ENCODE assay signal across 8 cellular contexts in genomic region chr12:101414533-101415119, GRCh38. TPM values are rescaled to one million over a fixed set of nuclear protein-coding genes. Genes with fewer than 3 reads are reported as not detected.
DNase-seq lines count a peak whose midpoint lies in the region; ATAC-seq and TF ChIP-seq lines count a peak whose summit lies in the region.

No MANE protein-coding gene starts in this region.

- H3K4me3 Mint-ChIP-seq in activated CD4-positive, alpha-beta T cell treated with anti-CD3 and anti-CD28 coated beads, Interleukin-2, amount 10 ng/mL, durations not matched to agents 7 days and 5 days: no peak overlapping the region

- no peaks in the 10 kb centered on the region for H3K36me3 Mint-ChIP-seq in activated CD4-positive, alpha-beta T cell treated with anti-CD3 and anti-CD28 coated beads, Interleukin-2, amount 10 ng/mL, durations not matched to agents 7 days and 5 days (ENCODE audit: low read depth)

- 19 to 28% methylated on average over 2 of the region's 2 CpGs for WGBS in testis, 2 donors

- peak; percentile 40 for DNase-seq in activated CD4-positive, alpha-beta T cell treated with anti-CD3 and anti-CD28 coated beads, Interleukin-2, amount 10 ng/mL, durations not matched to agents 7 days and 5 days
- no peak for DNase-seq in activated CD4-positive, alpha-beta T cell treated with anti-CD3 and anti-CD28 coated beads, Interleukin-2, amount 50 U/mL, for 48 hours
- DNase-seq in NCI-H345 (lab: John Stamatoyannopoulos, UW): peak; percentile 44
- peak; percentile 36 for DNase-seq in amniotic stem cell (lab: John Stamatoyannopoulos, UW)
- DNase-seq in iPS-NIHi11 (ENCODE audit: low spot score): peak; percentile 53
- peak; percentile 54 for DNase-seq in testis
- no peak for DNase-seq in UCSD-AML1 (lab: John Stamatoyannopoulos, UW; ENCODE audit: unreplicated experiment)

- TF ChIP-seq CTCF in testis (IDR thresholded peaks at IDR 0.05): peak; percentile 50 to 53 (median 51)

- peak; percentile 71 for ATAC-seq in HG02623 (IDR thresholded peaks at IDR 0.05; ENCODE audit: unreplicated experiment)

- intact Hi-C loops in testis (cut with DNase I; ENCODE audit: low total_unique reads): no loop called here

- no peaks in the 10 kb centered on the region for H3K9me3 Mint-ChIP-seq in activated CD4-positive, alpha-beta T cell treated with anti-CD3 and anti-CD28 coated beads, Interleukin-2, amount 10 ng/mL, durations not matched to agents 7 days and 5 days

- POLR2A ChIA-PET in activated CD4-positive, alpha-beta T cell treated with anti-CD3 and anti-CD28 coated beads, Interleukin-2, amount 10 ng/mL, durations not matched to agents 7 days and 5 days (lab: Charles Lee): no interaction called here

- no peaks in the 10 kb centered on the region for H3K4me1 ChIP-seq in testis

- no peak for TF ChIP-seq POLR2A in testis (IDR thresholded peaks at IDR 0.05)

- H3K27me3 ChIP-seq in testis: no peaks in the 10 kb centered on the region

- CTCF ChIA-PET in activated CD4-positive, alpha-beta T cell treated with anti-CD3 and anti-CD28 coated beads, Interleukin-2, amount 10 ng/mL, durations not matched to agents 7 days and 5 days (lab: Charles Lee): interaction anchor here (0.8 kb wide), 1 partner anchor 469 kb away, joined by 3 read pairs; no protein-coding TSS in a partner anchor

- H3K27ac ChIP-seq in testis: no peak overlapping the region

- no peaks in the 10 kb centered on the region for H3K36me3 ChIP-seq in testis (ENCODE audit: low read depth, missing control alignments)

- H3K4me3 ChIP-seq in testis: no peak overlapping the region

- peaks cover 28% of the 10 kb centered on the region for H3K27me3 Mint-ChIP-seq in activated CD4-positive, alpha-beta T cell treated with anti-CD3 and anti-CD28 coated beads, Interleukin-2, amount 10 ng/mL, durations not matched to agents 7 days and 5 days

- no peak overlapping the region for H3K27ac Mint-ChIP-seq in activated CD4-positive, alpha-beta T cell treated with anti-CD3 and anti-CD28 coated beads, Interleukin-2, amount 10 ng/mL, durations not matched to agents 7 days and 5 days

- no peaks in the 10 kb centered on the region for H3K4me1 Mint-ChIP-seq in activated CD4-positive, alpha-beta T cell treated with anti-CD3 and anti-CD28 coated beads, Interleukin-2, amount 10 ng/mL, durations not matched to agents 7 days and 5 days

- no peaks in the 10 kb centered on the region for H3K9me3 ChIP-seq in testis

RNA-seq across cellular contexts. Expression of gene ARL1, which starts 7.1 kb away (rescaled TPM):
- total RNA-seq in activated CD4-positive, alpha-beta T cell treated with anti-CD3 and anti-CD28 coated beads, Interleukin-2, amount 10 ng/mL, durations not matched to agents 7 days and 5 days: 10 to 100 TPM; 47.9 to 52.2 TPM
- 10 to 100 TPM; 60.6 to 65.2 TPM for total RNA-seq in testis
- polyA plus RNA-seq in testis (ENCODE audit: insufficient read depth, low read depth, low replicate concordance): 80.7 TPM

Comparison
In these comparisons a context has a peak if more than half of its experiments do, and no peak if none do; other contexts are left out.
1. DNase-seq: peak in activated CD4-positive, alpha-beta T cell treated with anti-CD3 and anti-CD28 coated beads, Interleukin-2, amount 10 ng/mL, durations not matched to agents 7 days and 5 days (single experiment), NCI-H345 (single experiment), amniotic stem cell (single experiment), iPS-NIHi11 (single experiment) and testis (single experiment); none in activated CD4-positive, alpha-beta T cell treated with anti-CD3 and anti-CD28 coated beads, Interleukin-2, amount 50 U/mL, for 48 hours (0 of 2) and UCSD-AML1 (single experiment).